In genomic region chr4:1727117-1728031, GRCh38 we compare ENCODE assay signal across 10 cellular contexts. TPM values are rescaled to one million over a fixed set of nuclear protein-coding genes. Genes with fewer than 3 reads are reported as not detected.
DNase-seq lines count a peak whose midpoint lies in the region; ATAC-seq, FAIRE-seq and TF ChIP-seq lines count a peak whose summit lies in the region.
"Had no signal": no experiment of that assay in that cellular context is flagged by ENCODE, and none has a peak within 500 bp of the region (broad histone marks: within the 10 kb centered on the region; RNA-seq: fewer than 3 reads in every experiment).

No MANE protein-coding gene starts in this region.

- peaks cover 10% of the 10 kb centered on the region for H3K4me1 Mint-ChIP-seq in progenitor cell of endocrine pancreas (ENCODE audit: low read depth)

- no peak overlapping the region for H3K4me3 Mint-ChIP-seq in progenitor cell of endocrine pancreas (ENCODE audit: low read depth)
- H3K4me3 Mint-ChIP-seq: brain had no signal

- no peak overlapping the region for H3K9ac ChIP-seq in fibroblast of lung (ENCODE audit: insufficient read depth, low read length)

- H3K27ac ChIP-seq in fibroblast of lung (ENCODE audit: insufficient read depth, low read length), result no peak overlapping the region

- peaks cover 68% of the 10 kb centered on the region for H3K79me2 ChIP-seq in fibroblast of lung (ENCODE audit: control insufficient read depth, insufficient read depth, low read length)

- H4K20me1 ChIP-seq in fibroblast of lung (ENCODE audit: control insufficient read depth, extremely low read depth, insufficient read depth, low read length), result no peaks in the 10 kb centered on the region

- no peaks in the 10 kb centered on the region for H3K27me3 Mint-ChIP-seq in progenitor cell of endocrine pancreas
- H3K27me3 Mint-ChIP-seq: brain had no signal

- no peak overlapping the region for H2AFZ ChIP-seq in fibroblast of lung (ENCODE audit: low read length)

- peaks cover 5% of the 10 kb centered on the region for H3K36me3 Mint-ChIP-seq in progenitor cell of endocrine pancreas (ENCODE audit: insufficient read depth)

- TF ChIP-seq CTCF in fibroblast of lung (conservative IDR thresholded peaks at IDR 0.05 in 1 of 2, IDR thresholded peaks at IDR 0.05 in 1 of 2; ENCODE audit: low read depth in 1 of 2, low read length in 2 of 2), result no peak
- no peak for TF ChIP-seq CTCF in progenitor cell of endocrine pancreas (IDR thresholded peaks at IDR 0.05; ENCODE audit: unreplicated experiment)

- no peak overlapping the region for H3K27ac Mint-ChIP-seq in progenitor cell of endocrine pancreas

- H3K4me1 ChIP-seq in fibroblast of lung (ENCODE audit: control insufficient read depth, extremely low read depth, insufficient read depth, low read length), result peaks cover 13% of the 10 kb centered on the region

- H3K4me3 ChIP-seq in fibroblast of lung (replicated peaks in 1 of 4; ENCODE audit: control extremely low read depth in 1 of 4, insufficient read depth in 1 of 4, low read depth in 3 of 4, low read length in 4 of 4), result no peak overlapping the region

- ATAC-seq in SK-N-SH treated with all-trans-retinoic acid at 6 μM for 48 hours, result peak; percentile 76
- peak; percentile 23 for ATAC-seq in sciatic nerve
- no peak for ATAC-seq in GM21381 (IDR thresholded peaks at IDR 0.05; ENCODE audit: unreplicated experiment)
- no peak for ATAC-seq in HG03175 (IDR thresholded peaks at IDR 0.05; ENCODE audit: unreplicated experiment)

- no peak for FAIRE-seq in H54 (lab: Jason Lieb, UNC)

- H3K27me3 ChIP-seq in fibroblast of lung (ENCODE audit: control insufficient read depth, insufficient read depth, low read length), result no peaks in the 10 kb centered on the region

- H3K9me3 Mint-ChIP-seq in progenitor cell of endocrine pancreas (ENCODE audit: low read depth), result no peaks in the 10 kb centered on the region
- H3K9me3 Mint-ChIP-seq: brain had no signal

- no peak overlapping the region for H3K4me2 ChIP-seq in fibroblast of lung (ENCODE audit: extremely low read depth, insufficient read depth, low read length)

- intact Hi-C loops in sciatic nerve (cut with DNase I), result loop anchor here (5.0 kb wide), 1 partner anchor 35 kb away; no protein-coding TSS in a partner anchor

- H3K36me3 ChIP-seq in fibroblast of lung (ENCODE audit: control insufficient read depth, insufficient read depth, low read length), result peaks cover 34% of the 10 kb centered on the region

- no peak for TF ChIP-seq POLR2A in H54 (IDR thresholded peaks at IDR 0.05; ENCODE audit: low read depth, low read length)

- peak; percentile 76 for DNase-seq in H54 (ENCODE audit: insufficient read length, low spot score)
- DNase-seq in fibroblast of lung (ENCODE audit: low read depth in 2 of 2), result peak; percentile 64 to 88
- peak; percentile 76 for DNase-seq in sciatic nerve (ENCODE audit: low spot score)
- DNase-seq in progenitor cell of endocrine pancreas (ENCODE audit: low spot score, unreplicated experiment), result no peak
- DNase-seq in NCI-H774 (lab: John Stamatoyannopoulos, UW), result no peak
- DNase-seq: NCI-H526 had no signal

- no peaks in the 10 kb centered on the region for H3K9me3 ChIP-seq in fibroblast of lung (ENCODE audit: control insufficient read depth, insufficient read depth, low read depth, low read length)

TF ChIP-seq in SK-N-SH treated with all-trans-retinoic acid at 6 μM for 48 hours, 23 proteins besides CTCF, POLR2A, EP300 and RAD21:
- TF ChIP-seq ZNF70 (CRISPR knock-in tag; IDR thresholded peaks at IDR 0.05) (no peak), ARNTL (CRISPR knock-in tag; IDR thresholded peaks at IDR 0.05; ENCODE audit: borderline replicate concordance, low read depth) (no peak), CSDC2 (CRISPR knock-in tag; IDR thresholded peaks at IDR 0.05) (no peak), SNAI2 (CRISPR knock-in tag; IDR thresholded peaks at IDR 0.05) (no peak), ZC3H10 (CRISPR knock-in tag; IDR thresholded peaks at IDR 0.05) (no peak), ZNF8 (CRISPR knock-in tag; IDR thresholded peaks at IDR 0.05) (no peak), ESRRG (CRISPR knock-in tag; IDR thresholded peaks at IDR 0.05) (no peak), OSR1 (CRISPR knock-in tag; IDR thresholded peaks at IDR 0.05) (no peak), POU6F1 (CRISPR knock-in tag; IDR thresholded peaks at IDR 0.05; ENCODE audit: borderline replicate concordance, low read depth) (no peak), TCF4 (CRISPR knock-in tag; IDR thresholded peaks at IDR 0.05; ENCODE audit: borderline replicate concordance) (no peak), CSRNP3 (CRISPR knock-in tag; IDR thresholded peaks at IDR 0.05) (no peak), ZFP3 (CRISPR knock-in tag; IDR thresholded peaks at IDR 0.05) (no peak)
- TF ChIP-seq, protein P1, sequence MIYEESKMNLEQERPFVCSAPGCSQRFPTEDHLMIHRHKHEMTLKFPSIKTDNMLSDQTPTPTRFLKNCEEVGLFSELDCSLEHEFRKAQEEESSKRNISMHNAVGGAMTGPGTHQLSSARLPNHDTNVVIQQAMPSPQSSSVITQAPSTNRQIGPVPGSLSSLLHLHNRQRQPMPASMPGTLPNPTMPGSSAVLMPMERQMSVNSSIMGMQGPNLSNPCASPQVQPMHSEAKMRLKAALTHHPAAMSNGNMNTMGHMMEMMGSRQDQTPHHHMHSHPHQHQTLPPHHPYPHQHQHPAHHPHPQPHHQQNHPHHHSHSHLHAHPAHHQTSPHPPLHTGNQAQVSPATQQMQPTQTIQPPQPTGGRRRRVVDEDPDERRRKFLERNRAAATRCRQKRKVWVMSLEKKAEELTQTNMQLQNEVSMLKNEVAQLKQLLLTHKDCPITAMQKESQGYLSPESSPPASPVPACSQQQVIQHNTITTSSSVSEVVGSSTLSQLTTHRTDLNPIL (CRISPR knock-in tag; IDR thresholded peaks at IDR 0.05; ENCODE audit: low read depth), result no peak
TF ChIP-seq in SK-N-SH treated with all-trans-retinoic acid at 6 μM for 48 hours: peak in this region for 0.

RNA-seq across cellular contexts. Expression of gene TACC3, which starts 6.1 kb away (rescaled TPM):
- total RNA-seq in fibroblast of lung (1.8 and 7.3 TPM in 2 replicates), sciatic nerve (9.9 TPM), progenitor cell of endocrine pancreas (56.2 and 58.3 TPM in 2 replicates)
- polyA plus RNA-seq in fibroblast of lung, result 10.2 and 43.2 TPM in 2 replicates
- 12.9 and 56.4 TPM in 2 replicates for polyA plus RNA-seq in fibroblast of lung (2012)
- polyA minus RNA-seq in fibroblast of lung (ENCODE audit: low replicate concordance), result 11.7 and 69.8 TPM in 2 replicates

RNA-seq across cellular contexts. Expression of gene TMEM129, which starts 6.3 kb away (rescaled TPM):
- 24.7 and 39.6 TPM in 2 replicates for total RNA-seq in fibroblast of lung
- 11.0 and 15.0 TPM in 2 replicates for polyA plus RNA-seq in fibroblast of lung
- 21.2 and 24.0 TPM in 2 replicates for polyA plus RNA-seq in fibroblast of lung (2012)
- polyA minus RNA-seq in fibroblast of lung (ENCODE audit: low replicate concordance), result 18.0 and 35.4 TPM in 2 replicates
- total RNA-seq in sciatic nerve, result 24.1 TPM
- 29.9 and 30.0 TPM in 2 replicates for total RNA-seq in progenitor cell of endocrine pancreas

RNA-seq across cellular contexts. Expression of gene SLBP, which starts 15.3 kb away (rescaled TPM):
- 49.7 and 50.8 TPM in 2 replicates for total RNA-seq in fibroblast of lung
- 108 and 152 TPM in 2 replicates for polyA plus RNA-seq in fibroblast of lung
- 54.4 and 67.6 TPM in 2 replicates for polyA plus RNA-seq in fibroblast of lung (2012)
- polyA minus RNA-seq in fibroblast of lung (ENCODE audit: low replicate concordance), result 9.7 and 10.9 TPM in 2 replicates
- 23.2 TPM for total RNA-seq in sciatic nerve
- 54.3 and 56.5 TPM in 2 replicates for total RNA-seq in progenitor cell of endocrine pancreas

RNA-seq across cellular contexts. Expression of gene FAM53A, which starts 43.3 kb away (rescaled TPM):
- total RNA-seq in fibroblast of lung (0.77 and 0.99 TPM in 2 replicates), sciatic nerve (1.9 TPM), progenitor cell of endocrine pancreas (2.4 and 3.0 TPM in 2 replicates)
- 0.65 and 0.86 TPM in 2 replicates for polyA plus RNA-seq in fibroblast of lung
- polyA plus RNA-seq in fibroblast of lung (2012), result 1.6 and 1.7 TPM in 2 replicates
- polyA minus RNA-seq in fibroblast of lung (ENCODE audit: low replicate concordance), result 0.24 TPM in 1 of 2 replicates, not detected in the other

Comparison
In these comparisons a context has a peak if more than half of its experiments do, and no peak if none do; other contexts are left out.
1. DNase-seq: peak in H54 (single experiment), fibroblast of lung (2 of 2) and sciatic nerve (single experiment); none in progenitor cell of endocrine pancreas (single experiment) and NCI-H774 (single experiment).
2. ATAC-seq: peak in SK-N-SH treated with all-trans-retinoic acid at 6 μM for 48 hours (single experiment) and sciatic nerve (single experiment); none in GM21381 (single experiment) and HG03175 (single experiment).